ENCODE assay signal across 9 cellular contexts in genomic region chr22:17106161-17106784, GRCh38. TPM values are rescaled to one million over a fixed set of nuclear protein-coding genes. Genes with fewer than 3 reads are reported as not detected.
A peak's percentile ranks its signal among the peaks of the same experiment; 100 is the strongest.
DNase-seq lines count a peak whose midpoint lies in the region; ATAC-seq and TF ChIP-seq lines count a peak whose summit lies in the region.
"Had no signal": no experiment of that assay in that cellular context is flagged by ENCODE, and none has a peak within 500 bp of the region (broad histone marks: within the 10 kb centered on the region; RNA-seq: fewer than 3 reads in every experiment).

No MANE protein-coding gene starts in this region.

- peaks cover 9% of the 10 kb centered on the region for H3K36me3 ChIP-seq in mucosa of descending colon (ENCODE audit: low read depth)
- peaks cover 0 to 21% of the 10 kb centered on the region in 2 donors for H3K36me3 ChIP-seq in psoas muscle (ENCODE audit: insufficient read depth in 1 of 2, low read depth in 1 of 2)

- no peaks in the 10 kb centered on the region for H3K9me3 Mint-ChIP-seq in activated naive CD4-positive, alpha-beta T cell treated with anti-CD3 and anti-CD28 coated beads, Interleukin-2, amount 10 ng/mL, durations not matched to agents 7 days and 5 days

- intact Hi-C loops in mucosa of descending colon (cut with DNase I, micrococcal nuclease) (no loop called here), psoas muscle (cut with DNase I) (no loop called here)

- H3K4me3 Mint-ChIP-seq in activated naive CD4-positive, alpha-beta T cell treated with anti-CD3 and anti-CD28 coated beads, Interleukin-2, amount 10 ng/mL, durations not matched to agents 7 days and 5 days = peak overlapping the region; percentile 46

- no peaks in the 10 kb centered on the region for H3K4me1 ChIP-seq in mucosa of descending colon (ENCODE audit: low read depth)
- H3K4me1 ChIP-seq in psoas muscle = no peaks in the 10 kb centered on the region

- DNase-seq in GM10266 (ENCODE audit: extremely low spot score) (no peak), mucosa of descending colon (no peak), NCI-H446 (lab: John Stamatoyannopoulos, UW) (no peak), psoas muscle (no peak), HPDE6-E6E7 (ENCODE audit: extremely low spot score) (no peak)
- no peak for DNase-seq in activated naive CD4-positive, alpha-beta T cell treated with anti-CD3 and anti-CD28 coated beads, Interleukin-2, amount 10 ng/mL, durations not matched to agents 7 days and 5 days
- DNase-seq: NCI-H446 treated with DMSO at 0.1 percent for 48 hours had no signal

- H3K27me3 ChIP-seq in psoas muscle (ENCODE audit: insufficient read depth in 3 of 3, low read length in 2 of 3) = peaks cover 0 to 2% (median 0%) of the 10 kb centered on the region in 3 donors

- H3K36me3 Mint-ChIP-seq in activated naive CD4-positive, alpha-beta T cell treated with anti-CD3 and anti-CD28 coated beads, Interleukin-2, amount 10 ng/mL, durations not matched to agents 7 days and 5 days = peaks cover 68% of the 10 kb centered on the region

- H3K4me3 ChIP-seq in mucosa of descending colon = no peak overlapping the region
- H3K4me3 ChIP-seq in psoas muscle = no peak overlapping the region

- H3K9me3 ChIP-seq in mucosa of descending colon (no peaks in the 10 kb centered on the region), psoas muscle (no peaks in the 10 kb centered on the region)

- H3K4me1 Mint-ChIP-seq in activated naive CD4-positive, alpha-beta T cell treated with anti-CD3 and anti-CD28 coated beads, Interleukin-2, amount 10 ng/mL, durations not matched to agents 7 days and 5 days = peaks cover 63% of the 10 kb centered on the region

- ATAC-seq in HG03135 (IDR thresholded peaks at IDR 0.05; ENCODE audit: unreplicated experiment) = peak; percentile 37
- ATAC-seq in mucosa of descending colon = peak; percentile 17
- ATAC-seq in GM21576 (IDR thresholded peaks at IDR 0.05; ENCODE audit: unreplicated experiment) = no peak
- ATAC-seq in psoas muscle = no peak

- no peak overlapping the region for H3K27ac ChIP-seq in psoas muscle

- TF ChIP-seq CTCF in GM10266 (IDR thresholded peaks at IDR 0.05; ENCODE audit: control insufficient read depth, insufficient read depth, low read depth, missing control alignments) = peak; percentile 15
- TF ChIP-seq CTCF in mucosa of descending colon (IDR thresholded peaks at IDR 0.05) = no peak
- no peak for TF ChIP-seq CTCF in psoas muscle (IDR thresholded peaks at IDR 0.05)

- CTCF ChIA-PET in activated naive CD4-positive, alpha-beta T cell treated with anti-CD3 and anti-CD28 coated beads, Interleukin-2, amount 10 ng/mL, durations not matched to agents 7 days and 5 days (lab: Charles Lee) = interaction anchor here (1.1 to 2.0 kb wide), 6 partner anchors 9 to 66 kb away, joined by 3 to 9 read pairs (median 4); no protein-coding TSS in a partner anchor

- H3K27ac Mint-ChIP-seq in activated naive CD4-positive, alpha-beta T cell treated with anti-CD3 and anti-CD28 coated beads, Interleukin-2, amount 10 ng/mL, durations not matched to agents 7 days and 5 days = peak overlapping the region; percentile 91

- H3K27me3 Mint-ChIP-seq in activated naive CD4-positive, alpha-beta T cell treated with anti-CD3 and anti-CD28 coated beads, Interleukin-2, amount 10 ng/mL, durations not matched to agents 7 days and 5 days = no peaks in the 10 kb centered on the region

- 82 to 86% (median 84%) methylated on average over 12 of the region's 12 CpGs for WGBS in psoas muscle, 3 donors

RNA-seq across cellular contexts. Expression of gene TMEM121B, which starts 14.9 kb away (rescaled TPM):
- total RNA-seq in mucosa of descending colon = under 1 TPM; 0.09 to 0.58 (median 0.54) TPM
- under 1 TPM; 0.28 to 0.80 (median 0.64) TPM for total RNA-seq in psoas muscle
- under 1 TPM; 0.03 to 0.14 (median 0.09) TPM for polyA plus RNA-seq in psoas muscle

RNA-seq across cellular contexts. Expression of gene IL17RA, which starts 21.5 kb away (rescaled TPM):
- 10 to 100 TPM; 15.4 to 21.5 (median 21.1) TPM for total RNA-seq in mucosa of descending colon
- 1 to 10 TPM; 2.9 to 3.7 (median 3.3) TPM for total RNA-seq in psoas muscle
- polyA plus RNA-seq in psoas muscle = 1 to 10 TPM in 1 of 3 donors, under 1 TPM in 2; 0.93 to 1.8 (median 0.97) TPM

RNA-seq across cellular contexts. Expression of gene HDHD5, which starts 52.8 kb away (rescaled TPM):
- total RNA-seq in mucosa of descending colon (10 to 100 TPM; 31.0 to 36.1 (median 32.6) TPM), psoas muscle (10 to 100 TPM; 24.6 to 46.7 (median 28.9) TPM)
- 10 to 100 TPM; 33.9 to 68.3 (median 37.4) TPM for polyA plus RNA-seq in psoas muscle

Comparison
In these comparisons a context has a peak if more than half of its experiments do, and no peak if none do; other contexts are left out.
1. ATAC-seq: peak in HG03135 (single experiment) and mucosa of descending colon (single experiment); none in GM21576 (single experiment) and psoas muscle (0 of 4).